Comparison of ENCODE assay signal across 8 cellular contexts in genomic region chr15:92882697-92883642, GRCh38. TPM values are rescaled to one million over a fixed set of nuclear protein-coding genes. Genes with fewer than 3 reads are reported as not detected.
DNase-seq lines count a peak whose midpoint lies in the region; ATAC-seq, FAIRE-seq and TF ChIP-seq lines count a peak whose summit lies in the region.

No MANE protein-coding gene starts in this region.

- TF ChIP-seq EP300 in HepG2 (IDR thresholded peaks at IDR 0.05; ENCODE audit: low read depth in 2 of 2, low read length in 2 of 2) (no peak), HepG2 (CRISPR knock-in tag; IDR thresholded peaks at IDR 0.05; ENCODE audit: borderline replicate concordance) (no peak)

- in situ Hi-C loops in HepG2 (cut with HindIII; ENCODE audit: extremely low pct_ligation_motif_present, low pct_unique_long_range_greater_than_20kb) = loop anchor here (5.0 kb wide), 1 partner anchor 71 kb away; no protein-coding TSS in a partner anchor

- H3K27ac ChIP-seq in SK-N-MC (peak overlapping the region; percentile 92), HepG2 (ENCODE audit: extremely low read length, insufficient read depth, low read length) (peak overlapping the region; percentile 95)

- peaks cover 53% of the 10 kb centered on the region for H3K36me3 Mint-ChIP-seq in MCF 10A (ENCODE audit: insufficient read depth, unreplicated experiment)

- H3K4me3 Mint-ChIP-seq in MCF 10A (ENCODE audit: unreplicated experiment) = peak overlapping the region; percentile 87

- TF ChIP-seq POLR2A in HepG2 (IDR thresholded peaks at IDR 0.05; ENCODE audit: insufficient read depth in 1 of 2, low read depth in 2 of 2, low read length in 2 of 2) = peak; percentile 89 to 96

- peak; percentile 34 for TF ChIP-seq RAD21 in HepG2 (CRISPR knock-in tag; IDR thresholded peaks at IDR 0.05)

- no peak for TF ChIP-seq CTCF in MCF 10A (IDR thresholded peaks at IDR 0.05; ENCODE audit: unreplicated experiment)
- TF ChIP-seq CTCF in HepG2 (CRISPR knock-in tag; IDR thresholded peaks at IDR 0.05) = no peak
- no peak for TF ChIP-seq CTCF in D721Med (IDR thresholded peaks at IDR 0.05; ENCODE audit: insufficient read depth, missing control alignments)

- POLR2A ChIA-PET in MCF 10A (lab: Yijun Ruan, JAX) = interaction anchor here (0.6 to 19.2 kb wide), 17 partner anchors 12 to 965 kb away, joined by 3 to 1025 read pairs (median 13); partner anchors contain the start of gene CHD2
- POLR2A ChIA-PET in HepG2 (lab: Yijun Ruan, JAX) = interaction anchor here (0.6 to 6.6 kb wide), 39 partner anchors 8 to 94 kb away, joined by 3 to 211 read pairs (median 6); partner anchors contain the start of gene CHD2

- peak overlapping the region; percentile 70; the same call in 1 of the 2 replicates for H3K4me2 ChIP-seq in HepG2 (ENCODE audit: low read depth, low read length)

- CTCF ChIA-PET in MCF 10A (lab: Yijun Ruan, JAX) (interaction anchor here (0.6 to 2.3 kb wide), 9 partner anchors 12 to 86 kb away, joined by 3 to 13 read pairs (median 4); no protein-coding TSS in a partner anchor), HepG2 (lab: Yijun Ruan, JAX; ENCODE audit: low intra/inter-chr PET ratio, low total read pairs) (no interaction called here)

- H3K9ac ChIP-seq in SK-N-MC (ENCODE audit: insufficient read length) (peak overlapping the region; percentile 99), HepG2 (ENCODE audit: insufficient read depth, low read depth, low read length) (peak overlapping the region; percentile 96)

- 1% methylated on average over 40 of the region's 113 CpGs for WGBS in HepG2 (ENCODE audit: low lambda C conversion rate)

- peak; percentile 68 for ATAC-seq in GM18909 (IDR thresholded peaks at IDR 0.05; ENCODE audit: poor library complexity, unreplicated experiment)
- peak; percentile 53 for ATAC-seq in HG03097 (IDR thresholded peaks at IDR 0.05; ENCODE audit: low FRiP score, unreplicated experiment)
- peak; percentile 81 for ATAC-seq in HepG2

- peaks cover 29% of the 10 kb centered on the region for H3K4me1 Mint-ChIP-seq in MCF 10A (ENCODE audit: insufficient read depth, unreplicated experiment)

- H3K27me3 ChIP-seq in HepG2 (ENCODE audit: control insufficient read depth in 1 of 2, insufficient read depth in 2 of 2, low read length in 2 of 2) = peaks cover 0 to 4% of the 10 kb centered on the region in 2 experiments; a peak in 1 of 5 replicates

- H4K20me1 ChIP-seq in HepG2 (ENCODE audit: insufficient read depth, low read length) = peaks cover 40% of the 10 kb centered on the region

- no peak overlapping the region for H2AFZ ChIP-seq in HepG2 (ENCODE audit: low read length)

- no peaks in the 10 kb centered on the region for H3K27me3 Mint-ChIP-seq in MCF 10A (ENCODE audit: insufficient read depth, unreplicated experiment)

- H3K4me1 ChIP-seq in HepG2 (ENCODE audit: insufficient read depth, low read length) = peaks cover 56% of the 10 kb centered on the region

- no peaks in the 10 kb centered on the region for H3K9me3 Mint-ChIP-seq in MCF 10A (ENCODE audit: unreplicated experiment)

- H3K36me3 ChIP-seq in SK-N-MC (ENCODE audit: insufficient read depth, low read length) (peaks cover 43% of the 10 kb centered on the region), HepG2 (replicated peaks in 1 of 2; ENCODE audit: control insufficient read depth in 1 of 2, insufficient read depth in 2 of 2, low read length in 2 of 2) (peaks cover 3 to 16% of the 10 kb centered on the region in 2 experiments; a peak in 4 of 5 replicates)

- peaks cover 57% of the 10 kb centered on the region for H3K79me2 ChIP-seq in HepG2 (ENCODE audit: insufficient read depth, low read length)

- intact Hi-C loops in MCF 10A (cut with micrococcal nuclease) (loop anchor here (1.0 to 2.0 kb wide), 4 partner anchors 13 to 74 kb away; no protein-coding TSS in a partner anchor), HepG2 (cut with micrococcal nuclease; ENCODE audit: unreplicated experiment) (loop anchor here (1.0 kb wide), 2 partner anchors 51 to 74 kb away; no protein-coding TSS in a partner anchor)

- FAIRE-seq in HepG2 (lab: Jason Lieb, UNC) (no peak), D721Med (lab: Jason Lieb, UNC) (no peak)

- BruUV-seq in MCF 10A (replicated peaks; lab: Mats Ljungman, UMichigan) (TSS peak; percentile 60), HepG2 (replicated peaks; lab: Mats Ljungman, UMichigan) (no TSS peak)

- DNase-seq in AG08396 (ENCODE audit: low spot score) = peak; percentile 29
- no peak for DNase-seq in SK-N-MC (ENCODE audit: low read depth, low spot score)
- no peak for DNase-seq in MCF 10A (ENCODE audit: unreplicated experiment)
- DNase-seq in HepG2 (ENCODE audit: low spot score) = no peak
- peak; percentile 15 for DNase-seq in stimulated activated naive CD4-positive, alpha-beta T cell treated with Interleukin-2 at 50 U/mL for 16 hours (lab: John Stamatoyannopoulos, UW)
- DNase-seq in D721Med (ENCODE audit: insufficient read length, low spot score) = no peak

- H3K9me3 ChIP-seq in SK-N-MC (ENCODE audit: low read depth, low read length) (no peaks in the 10 kb centered on the region), HepG2 (ENCODE audit: low read length) (no peaks in the 10 kb centered on the region)

- peak overlapping the region; percentile 98 for H3K27ac Mint-ChIP-seq in MCF 10A (ENCODE audit: low read depth, unreplicated experiment)

- H3K4me3 ChIP-seq in SK-N-MC (peak overlapping the region; percentile 83), HepG2 (replicated peaks in 1 of 3; ENCODE audit: insufficient read depth in 1 of 3, low read depth in 2 of 3, low read length in 3 of 3) (peak overlapping the region; percentile 64 to 99 (median 92))

TF ChIP-seq in HepG2, 621 proteins besides CTCF, POLR2A, EP300 and RAD21 (continues in another document):
- peak; percentile 52 for TF ChIP-seq HDAC1 (CRISPR knock-in tag; IDR thresholded peaks at IDR 0.05)
- TF ChIP-seq UBTF (CRISPR knock-in tag; IDR thresholded peaks at IDR 0.05) = peak; percentile 3; the same call in 1 of the 2 replicates
- no peak for TF ChIP-seq ZNF777 (CRISPR knock-in tag; IDR thresholded peaks at IDR 0.05)
- TF ChIP-seq ZNF792 (CRISPR knock-in tag; IDR thresholded peaks at IDR 0.05) = no peak
- TF ChIP-seq ZNF335 (CRISPR knock-in tag; IDR thresholded peaks at IDR 0.05) = no peak
- TF ChIP-seq ISL2 (CRISPR knock-in tag; IDR thresholded peaks at IDR 0.05) = no peak
- no peak for TF ChIP-seq TARDBP (CRISPR knock-in tag; IDR thresholded peaks at IDR 0.05)
- no peak for TF ChIP-seq PHF5A (CRISPR knock-in tag; IDR thresholded peaks at IDR 0.05; ENCODE audit: low read depth, unreplicated experiment)
- no peak for TF ChIP-seq ZNF337 (CRISPR knock-in tag; IDR thresholded peaks at IDR 0.05; ENCODE audit: borderline replicate concordance, low read depth)
- TF ChIP-seq, protein P1, sequence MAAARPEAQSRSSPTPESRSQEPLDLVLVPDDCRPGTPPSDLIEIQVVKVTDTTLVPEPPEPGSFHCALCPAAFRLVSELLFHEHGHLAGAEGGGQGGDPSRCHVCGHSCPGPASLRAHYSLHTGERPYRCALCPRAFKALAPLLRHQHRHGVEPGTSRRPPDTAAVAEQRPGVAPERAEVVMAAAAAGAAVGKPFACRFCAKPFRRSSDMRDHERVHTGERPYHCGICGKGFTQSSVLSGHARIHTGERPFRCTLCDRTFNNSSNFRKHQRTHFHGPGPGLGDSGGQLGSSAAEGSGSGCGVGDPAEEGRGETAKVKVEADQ (CRISPR knock-in tag; IDR thresholded peaks at IDR 0.05; ENCODE audit: borderline replicate concordance) = no peak
- peak; percentile 42; the same call in 1 of the 2 replicates for TF ChIP-seq FOXO1 (CRISPR knock-in tag; IDR thresholded peaks at IDR 0.05)
- TF ChIP-seq ZSCAN20 (CRISPR knock-in tag; IDR thresholded peaks at IDR 0.05; ENCODE audit: borderline replicate concordance) = peak; percentile 52; the same call in 1 of the 2 replicates

RNA-seq across cellular contexts. Expression of gene CHD2, which starts 17.2 kb away (rescaled TPM):
- total RNA-seq in MCF 10A (2022) (129 and 148 TPM in 2 replicates), HepG2 (2016; rRNA removed; fragmentation: Illumina TruSeq; extraction: Trizol) (47.3 and 54.1 TPM in 2 replicates)
- 130 and 158 TPM in 2 replicates for total RNA-seq in HepG2 (2016; cell fraction: cytosol; rRNA removed; fragmentation: Illumina TruSeq; extraction: Trizol; ENCODE audit: low read depth)
- 50.1 and 51.1 TPM in 2 replicates for total RNA-seq in HepG2 (2016; cell fraction: insoluble cytoplasmic fraction; rRNA removed; fragmentation: Illumina TruSeq; extraction: Trizol)
- total RNA-seq in HepG2 (2016; cell fraction: membrane; rRNA removed; fragmentation: Illumina TruSeq; extraction: Trizol) = 43.6 and 53.4 TPM in 2 replicates
- total RNA-seq in HepG2 (2016; cell fraction: nucleus; rRNA removed; fragmentation: Illumina TruSeq; extraction: Trizol) = 176 and 185 TPM in 2 replicates
- polyA plus RNA-seq in HepG2 (2011; rRNA removed) = 54.0 and 71.7 TPM in 2 replicates
- 36.6 and 46.4 TPM in 2 replicates for polyA plus RNA-seq in HepG2 (2011; cell fraction: cytosol; rRNA removed)
- polyA plus RNA-seq in HepG2 (2011; cell fraction: nucleus; rRNA removed) = 160 and 205 TPM in 2 replicates
- polyA plus RNA-seq in HepG2 (2012) = 51.4 and 60.1 TPM in 2 replicates
- 2.6 and 2.7 TPM in 2 replicates for polyA plus RNA-seq in HepG2 (2016; cell fraction: cytosol; fragmentation: Illumina TruSeq; extraction: Trizol; ENCODE audit: low read depth)
- 33.4 and 39.2 TPM in 2 replicates for polyA plus RNA-seq in HepG2 (2016; cell fraction: insoluble cytoplasmic fraction; fragmentation: Illumina TruSeq; extraction: Trizol; ENCODE audit: low read depth)
- polyA plus RNA-seq in HepG2 (2016; cell fraction: membrane; fragmentation: Illumina TruSeq; extraction: Trizol; ENCODE audit: low read depth) = 5.7 and 7.2 TPM in 2 replicates
- polyA plus RNA-seq in HepG2 (2016; cell fraction: nucleus; fragmentation: Illumina TruSeq; extraction: Trizol; ENCODE audit: insufficient read depth, low read depth) = 104 and 120 TPM in 2 replicates
- 70.2 and 75.7 TPM in 2 replicates for polyA minus RNA-seq in HepG2 (2011; rRNA and poly(A)+ RNA removed; ENCODE audit: low replicate concordance)
- polyA minus RNA-seq in HepG2 (2011; cell fraction: cytosol; rRNA and poly(A)+ RNA removed) = 53.5 and 70.4 TPM in 2 replicates
- 605 and 632 TPM in 2 replicates for polyA minus RNA-seq in HepG2 (2011; cell fraction: nucleus; rRNA and poly(A)+ RNA removed)

Comparison
In these comparisons a context has a peak if more than half of its experiments do, and no peak if none do; other contexts are left out.
1. DNase-seq: peak in AG08396 (single experiment) and stimulated activated naive CD4-positive, alpha-beta T cell treated with Interleukin-2 at 50 U/mL for 16 hours (single experiment); none in SK-N-MC (single experiment), MCF 10A (single experiment), HepG2 (single experiment) and D721Med (single experiment).
2. Peak in every context shown above with its lines, with median percentiles within 50 percentile points of each other: ATAC-seq.